10 cellular contexts compared by ENCODE assay signal in genomic region chr11:10743354-10744035, GRCh38. TPM values are rescaled to one million over a fixed set of nuclear protein-coding genes. Genes with fewer than 3 reads are reported as not detected.
DNase-seq lines count a peak whose midpoint lies in the region; ATAC-seq, FAIRE-seq and TF ChIP-seq lines count a peak whose summit lies in the region.
"Had no signal": no experiment of that assay in that cellular context is flagged by ENCODE, and none has a peak within 500 bp of the region (broad histone marks: within the 10 kb centered on the region; RNA-seq: fewer than 3 reads in every experiment).

No MANE protein-coding gene starts in this region.

- H3K9me3 ChIP-seq in small intestine (ENCODE audit: control insufficient read depth, low read depth) (no peaks in the 10 kb centered on the region), endodermal cell (ENCODE audit: control insufficient read depth, low read length) (no peaks in the 10 kb centered on the region), GM23248 (ENCODE audit: low read depth) (no peaks in the 10 kb centered on the region)

- H3K27me3 ChIP-seq in small intestine (ENCODE audit: control insufficient read depth in 2 of 2, insufficient read depth in 2 of 2, low read length in 2 of 2) (no peaks in the 10 kb centered on the region), endodermal cell (ENCODE audit: control insufficient read depth, insufficient read depth, low read length, poor library complexity, severe bottlenecking) (no peaks in the 10 kb centered on the region), GM23248 (replicated peaks; ENCODE audit: insufficient read depth) (no peaks in the 10 kb centered on the region)

- in situ Hi-C loops in GM23248 (cut with MboI) = loop anchor here (25.0 kb wide), 1 partner anchor 756 kb away; no protein-coding TSS in a partner anchor

- no peaks in the 10 kb centered on the region for H3F3A ChIP-seq in GM23248 (ENCODE audit: insufficient read depth)

- H3K4me3 ChIP-seq in small intestine (ENCODE audit: low read depth in 1 of 2, low read length in 2 of 2) (no peak overlapping the region), endodermal cell (ENCODE audit: low read length) (no peak overlapping the region), GM23248 (no peak overlapping the region)

- H3K36me3 ChIP-seq in small intestine (ENCODE audit: control insufficient read depth in 2 of 2, insufficient read depth in 2 of 2, low read length in 2 of 2) (no peaks in the 10 kb centered on the region), endodermal cell (ENCODE audit: control insufficient read depth, insufficient read depth, low read length) (no peaks in the 10 kb centered on the region), GM23248 (ENCODE audit: low read depth) (no peaks in the 10 kb centered on the region)

- WGBS in small intestine, 3 donors = 53 to 74% (median 67%) methylated on average over 13 of the region's 13 CpGs
- 93 to 95% methylated on average over 11 to 12 of the region's 13 CpGs for WGBS in endodermal cell (ENCODE audit: insufficient coverage in 1 of 2, insufficient read length in 1 of 2), 2 experiments
- 84 to 86% methylated on average over 13 of the region's 13 CpGs for WGBS in GM23248 (ENCODE audit: low coverage in 1 of 2, low lambda C conversion rate in 2 of 2, missing lambda C conversion rate in 2 of 2), 2 experiments

- peaks cover 4% of the 10 kb centered on the region for H3K27me3 Mint-ChIP-seq in endodermal cell (ENCODE audit: insufficient read depth)

- no peaks in the 10 kb centered on the region for H3K79me2 ChIP-seq in GM23248 (ENCODE audit: insufficient read depth)

- peak overlapping the region in 1 of 2 donors; percentile 47 for H3K27ac ChIP-seq in small intestine (ENCODE audit: low read depth in 1 of 2, low read length in 1 of 2)
- H3K27ac ChIP-seq in endodermal cell (ENCODE audit: low read depth, low read length) = no peak overlapping the region
- H3K27ac ChIP-seq in GM23248 = no peak overlapping the region

- DNase-seq in Kasumi-1 (lab: John Stamatoyannopoulos, UW) (peak; percentile 10 to 14), activated gamma-delta T cell (lab: John Stamatoyannopoulos, UW) (peak; percentile 27), small intestine (peak; percentile 9), endodermal cell (no peak), GM23248 (no peak), NCI-H226 (no peak)
- DNase-seq in stimulated activated CD4-positive, alpha-beta T cell treated with anti-CD3 and anti-CD28 coated beads, Interleukin-1b, Interleukin-23, amount 100 ng/mL, for 48 hours = no peak
- DNase-seq: NCI-H187 treated with DMSO at 0.1 percent for 48 hours, SHP77 treated with DMSO at 0.1 percent for 48 hours had no signal

- H3K4me1 ChIP-seq in small intestine (ENCODE audit: control insufficient read depth in 2 of 2, insufficient read depth in 1 of 2, low read depth in 1 of 2, low read length in 1 of 2) (no peaks in the 10 kb centered on the region), endodermal cell (ENCODE audit: control insufficient read depth, insufficient read depth, low read length) (no peaks in the 10 kb centered on the region), GM23248 (ENCODE audit: insufficient read depth) (peaks cover 9% of the 10 kb centered on the region)

- FAIRE-seq in small intestine (lab: Jason Lieb, UNC) = no peak

- no peaks in the 10 kb centered on the region for H3K4me1 Mint-ChIP-seq in endodermal cell

- TF ChIP-seq CTCF in endodermal cell (conservative IDR thresholded peaks at IDR 0.05) = no peak

- H3K9me2 ChIP-seq in GM23248 (ENCODE audit: insufficient read depth) = no peaks in the 10 kb centered on the region

- no peak overlapping the region for H3K4me3 Mint-ChIP-seq in endodermal cell

- H3K9ac ChIP-seq in endodermal cell (ENCODE audit: extremely low read depth, low read length, poor library complexity, severe bottlenecking) (no peak overlapping the region), GM23248 (no peak overlapping the region)

- no peaks in the 10 kb centered on the region for H3K9me3 Mint-ChIP-seq in endodermal cell

- H2AFZ ChIP-seq in GM23248 = no peak overlapping the region

- no peak overlapping the region for H3K4me2 ChIP-seq in GM23248 (ENCODE audit: unreplicated experiment)

- H3K27ac Mint-ChIP-seq in endodermal cell = no peak overlapping the region

- H3K36me3 Mint-ChIP-seq in endodermal cell (ENCODE audit: low read depth) = no peaks in the 10 kb centered on the region

- ATAC-seq in GM19025 (IDR thresholded peaks at IDR 0.05; ENCODE audit: low read depth, unreplicated experiment) = peak; percentile 59

- no peaks in the 10 kb centered on the region for H4K20me1 ChIP-seq in GM23248 (ENCODE audit: insufficient read depth)

RNA-seq across cellular contexts. Expression of gene CTR9, which starts 7.6 kb away (rescaled TPM):
- polyA plus RNA-seq in small intestine (10 to 100 TPM; 14.1 to 16.6 (median 16.3) TPM), GM23248 (2016; fragmentation: Nextera tagmentation; extraction: Ambion mirVana) (29.9 and 32.3 TPM in 2 replicates)
- total RNA-seq in endodermal cell = 10 to 100 TPM; 32.7 to 37.5 TPM
- polyA plus RNA-seq in endodermal cell (2013, experiment 1 of 2) = 37.6 TPM
- 34.5 TPM for polyA plus RNA-seq in endodermal cell (2013, experiment 2 of 2)
- total RNA-seq in GM23248 (2014; rRNA removed; shearing (Covaris generic)) = 20.2 and 24.4 TPM in 2 replicates

RNA-seq across cellular contexts. Expression of gene IRAG1, which starts 49.9 kb away (rescaled TPM):
- polyA plus RNA-seq in small intestine = 1 to 10 TPM in 2 of 3 donors, under 1 TPM in 1; 0.45 to 9.0 (median 1.6) TPM
- total RNA-seq in endodermal cell = 1 to 10 TPM; 4.2 to 7.3 TPM
- 5.6 TPM for polyA plus RNA-seq in endodermal cell (2013, experiment 1 of 2)
- 5.1 TPM for polyA plus RNA-seq in endodermal cell (2013, experiment 2 of 2)
- total RNA-seq in GM23248 (2014; rRNA removed; shearing (Covaris generic)) = 5.9 and 6.7 TPM in 2 replicates
- 4.5 and 5.3 TPM in 2 replicates for polyA plus RNA-seq in GM23248 (2016; fragmentation: Nextera tagmentation; extraction: Ambion mirVana)

Comparison
In these comparisons a context has a peak if more than half of its experiments do, and no peak if none do; other contexts are left out.
1. DNase-seq: peak in Kasumi-1 (2 of 2), activated gamma-delta T cell (single experiment) and small intestine (single experiment); none in endodermal cell (single experiment), GM23248 (single experiment), NCI-H226 (single experiment) and stimulated activated CD4-positive, alpha-beta T cell treated with anti-CD3 and anti-CD28 coated beads, Interleukin-1b, Interleukin-23, amount 100 ng/mL, for 48 hours (single experiment).